Comparison of ENCODE assay signal across 15 cellular contexts in the genomic region with DNA sequence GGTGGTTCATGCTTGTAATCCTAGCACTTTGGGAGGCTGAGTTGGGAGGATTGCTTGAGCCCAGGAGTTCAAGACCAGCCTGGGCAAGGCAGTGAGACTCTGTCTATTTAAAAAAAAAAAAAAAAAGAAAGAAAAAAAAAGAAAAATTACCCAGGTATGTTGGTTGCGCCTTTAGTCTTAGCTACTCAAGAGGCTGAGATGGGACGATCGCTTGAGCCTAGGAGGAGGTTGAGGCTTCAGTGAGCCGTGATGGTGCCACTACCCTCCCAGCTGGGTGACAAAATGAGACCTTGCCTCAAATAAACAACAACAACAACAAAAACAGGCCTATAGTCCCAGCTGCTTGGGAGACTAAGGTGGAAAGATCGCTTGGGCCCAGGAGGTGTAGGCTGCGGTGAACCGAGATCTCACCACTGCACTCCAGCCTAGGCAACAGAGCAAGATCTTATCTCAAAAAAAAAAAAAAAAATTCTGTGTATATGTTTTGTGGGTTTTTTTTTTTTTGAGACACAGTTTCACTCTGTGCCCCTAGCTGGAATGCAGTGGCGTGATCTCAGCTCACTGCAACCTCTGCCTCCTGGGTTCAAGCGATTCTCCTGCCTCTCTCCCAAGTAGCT. TPM values are rescaled to one million over a fixed set of nuclear protein-coding genes. Genes with fewer than 3 reads are reported as not detected.
DNase-seq lines count a peak whose midpoint lies in the region; ATAC-seq, FAIRE-seq and TF ChIP-seq lines count a peak whose summit lies in the region.
"Had no signal": no experiment of that assay in that cellular context is flagged by ENCODE, and none has a peak within 500 bp of the region (broad histone marks: within the 10 kb centered on the region; RNA-seq: fewer than 3 reads in every experiment).

No MANE protein-coding gene starts in this region.

- H3K9me1 ChIP-seq in K562 (ENCODE audit: control insufficient read depth, insufficient read depth, low read length), result no peaks in the 10 kb centered on the region

- H4K20me1 ChIP-seq in K562 (replicated peaks; ENCODE audit: control insufficient read depth, insufficient read depth, low read length) (no peaks in the 10 kb centered on the region), H9 (ENCODE audit: control insufficient read depth, insufficient read depth, insufficient read length) (no peaks in the 10 kb centered on the region)

- H3K27ac ChIP-seq in K562 (ENCODE audit: extremely low read depth, low read depth, low read length) (no peak overlapping the region), H9 (ENCODE audit: insufficient read length, low read depth, low read length) (no peak overlapping the region)
- H3K27ac ChIP-seq: left ventricle myocardium inferior, WERI-Rb-1 had no signal

- intact Hi-C loops in activated CD4-positive, alpha-beta memory T cell treated with anti-CD3 and anti-CD28 coated beads for 36 hours (cut with micrococcal nuclease), result no loop called here
- intact Hi-C loops in K562 (cut with micrococcal nuclease), result no loop called here

- H3K14ac ChIP-seq in H9 (ENCODE audit: insufficient read depth, low read length), result no peak overlapping the region

- TF ChIP-seq POLR2A in K562 (conservative IDR thresholded peaks at IDR 0.05), result no peak

- H3K27me3 Mint-ChIP-seq in activated CD4-positive, alpha-beta memory T cell treated with anti-CD3 and anti-CD28 coated beads for 36 hours, result peaks cover 3% of the 10 kb centered on the region
- H3K27me3 Mint-ChIP-seq in H9 (ENCODE audit: low read depth), result no peaks in the 10 kb centered on the region

- H3K27me3 ChIP-seq in K562 (ENCODE audit: control insufficient read depth in 2 of 2, insufficient read depth in 2 of 2, low read length in 2 of 2) (no peaks in the 10 kb centered on the region), H9 (ENCODE audit: insufficient read depth, low read length) (no peaks in the 10 kb centered on the region)

- peak; percentile 56 for DNase-seq in activated CD8-positive, alpha-beta memory T cell treated with anti-CD3 and anti-CD28 coated beads, Interleukin-2, amount 50 U/mL, for 48 hours
- DNase-seq in activated CD8-positive, alpha-beta memory T cell treated with anti-CD3 and anti-CD28 coated beads for 24 hours, result no peak
- peak; percentile 54 for DNase-seq in activated CD4-positive, alpha-beta memory T cell treated with anti-CD3 and anti-CD28 coated beads for 36 hours
- DNase-seq in K562 (ENCODE audit: extremely low read depth in 1 of 4, low spot score in 3 of 4), result no peak
- peak; percentile 3 to 16 for DNase-seq in stimulated activated CD8-positive, alpha-beta memory T cell treated with anti-CD3 and anti-CD28 coated beads, Interleukin-7, amount 100 ng/mL, for 48 hours (ENCODE audit: extremely low read depth in 1 of 2, low read depth in 1 of 2)
- no peak for DNase-seq in H9
- DNase-seq in AG20443 (ENCODE audit: low spot score), result no peak
- DNase-seq in NCI-H1436 treated with DMSO at 0.1 percent for 48 hours (lab: John Stamatoyannopoulos, UW), result no peak
- DNase-seq: left ventricle myocardium inferior, WERI-Rb-1 had no signal

- H3K36me3 ChIP-seq in K562 (ENCODE audit: control insufficient read depth, insufficient read depth, low read length), result no peaks in the 10 kb centered on the region
- H3K36me3 ChIP-seq: left ventricle myocardium inferior, WERI-Rb-1 had no signal

- no peak overlapping the region for H3K18ac ChIP-seq in H9 (ENCODE audit: insufficient read length, low read depth, low read length)

- peaks cover 0 to 4% of the 10 kb centered on the region in 2 experiments; a peak in 1 of 5 replicates for H3K4me1 ChIP-seq in K562 (replicated peaks in 1 of 2; ENCODE audit: control insufficient read depth in 2 of 2, insufficient read depth in 2 of 2, low read length in 2 of 2)
- H3K4me1 ChIP-seq in H9 (ENCODE audit: insufficient read depth, low read length), result no peaks in the 10 kb centered on the region
- H3K4me1 ChIP-seq: left ventricle myocardium inferior had no signal

- FAIRE-seq in K562 (lab: Jason Lieb, UNC), result no peak
- FAIRE-seq: G401.6 had no signal

- CTCF ChIA-PET in activated CD4-positive, alpha-beta memory T cell treated with anti-CD3 and anti-CD28 coated beads for 36 hours (lab: Charles Lee), result interaction anchor here (0.6 to 1.5 kb wide), 8 partner anchors 10 to 182 kb away, joined by 3 to 8 read pairs (median 3); partner anchors contain the start of gene ANKRD40CL
- CTCF ChIA-PET in K562 (lab: Yijun Ruan, JAX; ENCODE audit: low intra/inter-chr PET ratio), result no interaction called here

- in situ Hi-C loops in K562 (cut with MboI), result loop anchor here (5.0 kb wide), 2 partner anchors 62 to 177 kb away; no protein-coding TSS in a partner anchor

- H2BK20ac ChIP-seq in H9 (ENCODE audit: low read depth, low read length, poor library complexity, severe bottlenecking), result no peak overlapping the region

- no peak overlapping the region for H4K5ac ChIP-seq in H9 (ENCODE audit: insufficient read length, low read depth, low read length)

- H2BK15ac ChIP-seq in H9 (ENCODE audit: low read depth, low read length), result no peak overlapping the region

- H3K79me2 ChIP-seq in K562 (ENCODE audit: control insufficient read depth, insufficient read depth, low read length) (no peaks in the 10 kb centered on the region), H9 (ENCODE audit: insufficient read depth, low read length) (no peaks in the 10 kb centered on the region)

- no peak overlapping the region for H3T11ph ChIP-seq in H9 (ENCODE audit: low read length)

- no peak for TF ChIP-seq RAD21 in K562 (CRISPR knock-in tag; conservative IDR thresholded peaks at IDR 0.05 in 1 of 2, IDR thresholded peaks at IDR 0.05 in 1 of 2)

- H3K4me3 ChIP-seq in K562, result no peak overlapping the region
- H3K4me3 ChIP-seq: left ventricle myocardium inferior had no signal

- no peaks in the 10 kb centered on the region for H3K23me2 ChIP-seq in H9 (ENCODE audit: insufficient read length, low read depth, low read length, poor library complexity, severe bottlenecking)

- H3K56ac ChIP-seq in H9 (ENCODE audit: insufficient read length, low read depth, low read length), result no peak overlapping the region

- H3K4me2 ChIP-seq in K562 (ENCODE audit: insufficient read depth, low read length) (no peak overlapping the region), H9 (ENCODE audit: insufficient read depth, insufficient read length, low read length) (no peak overlapping the region)

- POLR2A ChIA-PET in activated CD4-positive, alpha-beta memory T cell treated with anti-CD3 and anti-CD28 coated beads for 36 hours (lab: Charles Lee), result interaction anchor here (0.6 to 0.8 kb wide), 2 partner anchors 87 to 176 kb away, joined by 3 read pairs; no protein-coding TSS in a partner anchor
- POLR2A ChIA-PET in K562 (lab: Yijun Ruan, JAX), result interaction anchor here (1.1 to 1.8 kb wide), 3 partner anchors 11 to 84 kb away, joined by 3 to 8 read pairs (median 6); no protein-coding TSS in a partner anchor

- H3K23ac ChIP-seq in H9 (ENCODE audit: insufficient read length, low read depth, low read length), result no peak overlapping the region

- H4K8ac ChIP-seq in H9 (replicated peaks; ENCODE audit: insufficient read length, low read depth, low read length), result no peak overlapping the region

- H3K4me3 Mint-ChIP-seq in activated CD4-positive, alpha-beta memory T cell treated with anti-CD3 and anti-CD28 coated beads for 36 hours, result no peak overlapping the region
- no peak overlapping the region for H3K4me3 Mint-ChIP-seq in H9
- H3K4me3 Mint-ChIP-seq: dendritic cell treated with granulocyte-macrophage colony-stimulating factor and Interleukin-4, amounts not matched to agents 40 ng/mL and 50 ng/mL, for 4 days had no signal

- no peak overlapping the region for H2BK5ac ChIP-seq in H9 (ENCODE audit: insufficient read length, low read length)

- no peak overlapping the region for H4K91ac ChIP-seq in H9 (ENCODE audit: insufficient read length, low read depth, low read length)

- H3K4me1 Mint-ChIP-seq in activated CD4-positive, alpha-beta memory T cell treated with anti-CD3 and anti-CD28 coated beads for 36 hours (ENCODE audit: low read depth), result peaks cover 22% of the 10 kb centered on the region
- H3K4me1 Mint-ChIP-seq in H9, result peaks cover 2 to 3% of the 10 kb centered on the region in 2 experiments; a peak in 2 of 4 replicates

- 42% methylated on average over 7 of the region's 9 CpGs for WGBS in K562 (ENCODE audit: insufficient coverage, low coverage, missing lambda C conversion rate)
- no CpG with 5 or more reads among the region's 9 CpGs for WGBS in H9 (ENCODE audit: extremely low coverage, insufficient read length, low lambda C conversion rate)

- no peak overlapping the region for H2BK12ac ChIP-seq in H9 (ENCODE audit: insufficient read length, low read depth, low read length)

- no peak overlapping the region for H2AK5ac ChIP-seq in H9 (ENCODE audit: insufficient read length, low read length)

- H3K9me3 Mint-ChIP-seq in activated CD4-positive, alpha-beta memory T cell treated with anti-CD3 and anti-CD28 coated beads for 36 hours, result no peaks in the 10 kb centered on the region
- H3K9me3 Mint-ChIP-seq in H9, result no peaks in the 10 kb centered on the region
- H3K9me3 Mint-ChIP-seq: dendritic cell treated with granulocyte-macrophage colony-stimulating factor and Interleukin-4, amounts not matched to agents 40 ng/mL and 50 ng/mL, for 4 days had no signal

- H2BK120ac ChIP-seq in H9 (ENCODE audit: low read depth, low read length, poor library complexity, severe bottlenecking), result no peak overlapping the region

- H3K9ac ChIP-seq in K562 (ENCODE audit: insufficient read depth in 1 of 2, low read depth in 2 of 2, low read length in 2 of 2) (no peak overlapping the region), H9 (ENCODE audit: extremely low read depth, insufficient read length, low read length) (no peak overlapping the region)

- no peak for TF ChIP-seq CTCF in K562 (IDR thresholded peaks at IDR 0.05 in 2 of 3, conservative IDR thresholded peaks at IDR 0.05 in 1 of 3; ENCODE audit: insufficient read depth in 2 of 3, low read depth in 1 of 3, low read length in 3 of 3)
- no peak for TF ChIP-seq CTCF in H9 (conservative IDR thresholded peaks at IDR 0.05)

- H3K4ac ChIP-seq in H9 (ENCODE audit: low read depth, low read length), result no peak overlapping the region

- no peaks in the 10 kb centered on the region for H3K79me1 ChIP-seq in H9 (ENCODE audit: insufficient read depth, low read depth, low read length, poor library complexity, severe bottlenecking)

- TF ChIP-seq EP300 in K562 (IDR thresholded peaks at IDR 0.05; ENCODE audit: low read length), result no peak

- H2AFZ ChIP-seq in K562 (ENCODE audit: low read depth, low read length), result no peak overlapping the region
- no peak overlapping the region for H2AFZ ChIP-seq in H9 (ENCODE audit: low read length)

- no TSS peak for BruUV-seq in K562 (replicated peaks; lab: Mats Ljungman, UMichigan)

- H3K36me3 Mint-ChIP-seq in activated CD4-positive, alpha-beta memory T cell treated with anti-CD3 and anti-CD28 coated beads for 36 hours, result no peaks in the 10 kb centered on the region
- H3K36me3 Mint-ChIP-seq in H9 (ENCODE audit: insufficient read depth in 1 of 3, low read depth in 3 of 3), result no peaks in the 10 kb centered on the region; a peak in 1 of 7 replicates

- H3K27ac Mint-ChIP-seq in activated CD4-positive, alpha-beta memory T cell treated with anti-CD3 and anti-CD28 coated beads for 36 hours, result no peak overlapping the region
- H3K27ac Mint-ChIP-seq in H9, result no peak overlapping the region
- H3K27ac Mint-ChIP-seq: dendritic cell treated with granulocyte-macrophage colony-stimulating factor and Interleukin-4, amounts not matched to agents 40 ng/mL and 50 ng/mL, for 4 days had no signal

- peak; percentile 32; the same call in 2 of the 3 replicates for ATAC-seq in K562

- H3K9me3 ChIP-seq in K562 (replicated peaks; ENCODE audit: control insufficient read depth, insufficient read depth, low read depth, low read length) (no peaks in the 10 kb centered on the region), H9 (ENCODE audit: control insufficient read depth, low read depth, low read length) (no peaks in the 10 kb centered on the region)
- H3K9me3 ChIP-seq: left ventricle myocardium inferior had no signal

RNA-seq across cellular contexts. Expression of gene ANKRD40CL, which starts 12.5 kb away (rescaled TPM):
- total RNA-seq in activated CD4-positive, alpha-beta memory T cell treated with anti-CD3 and anti-CD28 coated beads for 36 hours, result not detected
- not detected in 2 replicates for total RNA-seq in K562 (2011; cell fraction: chromatin; rRNA removed; ENCODE audit: low replicate concordance)
- not detected in 2 replicates for total RNA-seq in K562 (2011; cell fraction: nucleolus; rRNA removed)
- total RNA-seq in K562 (2011; cell fraction: nucleoplasm; rRNA removed), result not detected in 2 replicates
- total RNA-seq in K562 (2014; rRNA removed) (not detected in 2 replicates), K562 (2014; rRNA removed; fragmentation: Illumina TruSeq; extraction: Trizol) (not detected in 2 replicates), K562 (2015; rRNA removed; fragmentation: Illumina TruSeq; extraction: Trizol) (not detected in 2 replicates), K562 (2021) (not detected in 2 replicates), H9 (2021) (not detected in 2 replicates)
- polyA plus RNA-seq in K562 (2011; rRNA removed) (not detected in 2 replicates), K562 (2014; fragmentation: Illumina TruSeq; extraction: Trizol) (not detected in 2 replicates), K562 (2014; fragmentation: Nextera tagmentation; extraction: Ambion mirVana) (not detected), K562 (2014; rRNA removed) (not detected in 2 replicates)
- not detected in 2 replicates for polyA plus RNA-seq in K562 (2011; cell fraction: cytosol; rRNA removed)
- polyA plus RNA-seq in K562 (2011; cell fraction: nucleus; rRNA removed), result not detected in 2 replicates
- not detected in 2 replicates for polyA plus RNA-seq in K562 (2012)
- polyA minus RNA-seq in K562 (2011; rRNA and poly(A)+ RNA removed), result not detected in 2 replicates
- not detected in 2 replicates for polyA minus RNA-seq in K562 (2011; cell fraction: cytosol; rRNA and poly(A)+ RNA removed)
- not detected in 2 replicates for polyA minus RNA-seq in K562 (2011; cell fraction: nucleus; rRNA and poly(A)+ RNA removed)
- total RNA-seq: A172, HT1080, left ventricle myocardium inferior, SK-MEL-5 had no signal

RNA-seq across cellular contexts. Expression of gene WFIKKN2, which starts 55.5 kb away (rescaled TPM):
- total RNA-seq in activated CD4-positive, alpha-beta memory T cell treated with anti-CD3 and anti-CD28 coated beads for 36 hours, result not detected
- not detected in 2 replicates for total RNA-seq in K562 (2011; cell fraction: chromatin; rRNA removed; ENCODE audit: low replicate concordance)
- not detected in 2 replicates for total RNA-seq in K562 (2011; cell fraction: nucleolus; rRNA removed)
- total RNA-seq in K562 (2011; cell fraction: nucleoplasm; rRNA removed), result not detected in 2 replicates
- not detected in 2 replicates for total RNA-seq in K562 (2014; rRNA removed)
- total RNA-seq in K562 (2014; rRNA removed; fragmentation: Illumina TruSeq; extraction: Trizol), result not detected in 2 replicates
- total RNA-seq in K562 (2015; rRNA removed; fragmentation: Illumina TruSeq; extraction: Trizol), result not detected in 2 replicates
- total RNA-seq in K562 (2021), result 0.07 TPM in 1 of 2 replicates, not detected in the other
- not detected in 2 replicates for polyA plus RNA-seq in K562 (2011; rRNA removed)
- not detected in 2 replicates for polyA plus RNA-seq in K562 (2011; cell fraction: cytosol; rRNA removed)
- polyA plus RNA-seq in K562 (2011; cell fraction: nucleus; rRNA removed), result 0.04 TPM in 1 of 2 replicates, not detected in the other
- polyA plus RNA-seq in K562 (2012), result 0.01 and 0.03 TPM in 2 replicates
- polyA plus RNA-seq in K562 (2014; fragmentation: Illumina TruSeq; extraction: Trizol), result not detected in 2 replicates
- polyA plus RNA-seq in K562 (2014; fragmentation: Nextera tagmentation; extraction: Ambion mirVana), result not detected
- not detected in 2 replicates for polyA plus RNA-seq in K562 (2014; rRNA removed)
- polyA minus RNA-seq in K562 (2011; rRNA and poly(A)+ RNA removed), result not detected in 2 replicates
- not detected in 2 replicates for polyA minus RNA-seq in K562 (2011; cell fraction: cytosol; rRNA and poly(A)+ RNA removed)
- not detected in 2 replicates for polyA minus RNA-seq in K562 (2011; cell fraction: nucleus; rRNA and poly(A)+ RNA removed)
- 1.0 and 1.1 TPM in 2 replicates for total RNA-seq in H9 (2021)
- total RNA-seq: A172, HT1080, SK-MEL-5 had no signal

Comparison
In these comparisons a context has a peak if more than half of its experiments do, and no peak if none do; other contexts are left out.
1. DNase-seq: peak in activated CD8-positive, alpha-beta memory T cell treated with anti-CD3 and anti-CD28 coated beads, Interleukin-2, amount 50 U/mL, for 48 hours (single experiment), activated CD4-positive, alpha-beta memory T cell treated with anti-CD3 and anti-CD28 coated beads for 36 hours (single experiment) and stimulated activated CD8-positive, alpha-beta memory T cell treated with anti-CD3 and anti-CD28 coated beads, Interleukin-7, amount 100 ng/mL, for 48 hours (2 of 2); none in activated CD8-positive, alpha-beta memory T cell treated with anti-CD3 and anti-CD28 coated beads for 24 hours (single experiment), K562 (0 of 4), H9 (single experiment), AG20443 (single experiment) and NCI-H1436 treated with DMSO at 0.1 percent for 48 hours (single experiment).